8 cellular contexts compared by ENCODE assay signal in the genomic region with DNA sequence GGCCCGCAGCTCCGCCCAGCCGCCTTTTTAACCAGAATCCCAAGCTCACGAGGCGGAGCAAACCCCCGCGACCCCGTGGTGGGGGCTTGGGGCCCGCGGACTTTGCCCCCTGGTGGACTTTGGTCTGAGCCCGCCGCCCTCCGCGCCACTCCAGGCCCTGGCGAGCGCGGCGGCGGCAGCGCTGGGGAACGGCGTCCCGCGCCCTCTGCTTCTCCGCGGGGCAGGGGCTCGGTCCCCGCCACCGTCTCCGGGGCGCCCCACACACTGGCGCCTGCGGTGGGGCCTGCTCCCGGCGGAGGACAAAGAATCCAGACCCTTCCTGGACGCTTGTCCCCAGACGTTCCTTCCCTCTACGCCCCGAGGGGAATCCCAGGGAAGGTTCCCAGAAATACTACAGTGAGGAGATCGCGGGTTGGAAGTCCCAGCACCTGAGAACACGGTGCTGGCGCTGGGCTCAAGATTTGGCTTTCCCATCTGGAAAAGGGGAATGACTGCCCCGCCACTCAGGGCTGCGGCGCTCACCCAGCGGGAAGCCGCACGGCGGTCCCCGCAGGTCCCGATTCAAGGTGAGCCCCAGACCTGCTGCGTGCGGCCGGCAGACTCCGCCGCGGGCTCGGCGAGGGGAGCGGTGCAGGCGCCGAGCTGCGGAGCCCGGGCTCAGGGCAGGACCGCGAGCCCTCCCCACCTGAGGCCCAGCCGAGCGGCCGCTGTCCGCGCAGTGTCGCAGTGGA. TPM values are rescaled to one million over a fixed set of nuclear protein-coding genes. Genes with fewer than 3 reads are reported as not detected.
DNase-seq lines count a peak whose midpoint lies in the region; ATAC-seq and TF ChIP-seq lines count a peak whose summit lies in the region.

A gene (minus strand): TSS at position 1 of the 731 bp plus-strand sequence. CDS start 47 bp downstream, outside the sequence.

- in situ Hi-C loops in GM13977 (cut with MboI; ENCODE audit: low pct_unique_long_range_greater_than_20kb, low sequenced_read_pairs, unreplicated experiment) = no loop called here

- no peaks in the 10 kb centered on the region for H3K9me3 Mint-ChIP-seq in activated T-cell treated with anti-CD3 and anti-CD28 coated beads, Interleukin-2, amount 50 U/mL, for 72 hours

- peaks cover 5% of the 10 kb centered on the region for H3K4me1 ChIP-seq in prostate gland (replicated peaks)

- TF ChIP-seq POLR2A in prostate gland (IDR thresholded peaks at IDR 0.05) = no peak

- H3K36me3 Mint-ChIP-seq in activated T-cell treated with anti-CD3 and anti-CD28 coated beads, Interleukin-2, amount 50 U/mL, for 72 hours (ENCODE audit: insufficient read depth in 2 of 2) = peaks cover 4 to 11% of the 10 kb centered on the region in 2 donors

- peak; percentile 73 for DNase-seq in GM13977 (ENCODE audit: low spot score)
- peak; percentile 28 to 29 for DNase-seq in activated T-cell treated with anti-CD3 and anti-CD28 coated beads, Interleukin-2, amount 50 U/mL, for 72 hours
- DNase-seq in left ventricle myocardium superior = peak; percentile 80
- no peak for DNase-seq in prostate gland (ENCODE audit: low spot score)
- no peak for DNase-seq in activated effector memory CD4-positive, alpha-beta T cell treated with Interleukin-2 at 50 U/mL for 16 hours
- DNase-seq in DMS114 treated with DMSO at 0.1 percent for 48 hours (lab: John Stamatoyannopoulos, UW; ENCODE audit: unreplicated experiment) = no peak
- no peak for DNase-seq in NAMALWA (ENCODE audit: low spot score)

- ATAC-seq in HG02571 (IDR thresholded peaks at IDR 0.05; ENCODE audit: unreplicated experiment) (peak; percentile 31), left ventricle myocardium superior (peak; percentile 68)
- peak; percentile 56 to 59 for ATAC-seq in activated T-cell treated with anti-CD3 and anti-CD28 coated beads, Interleukin-2, amount 50 U/mL, for 72 hours (replicated peaks in 1 of 2)

- H3K4me3 Mint-ChIP-seq in activated T-cell treated with anti-CD3 and anti-CD28 coated beads, Interleukin-2, amount 50 U/mL, for 72 hours = peak within 1 kb of the TSS; percentile 73 to 85

- peak within 1 kb of the TSS; percentile 77 for H3K27ac Mint-ChIP-seq in activated T-cell treated with anti-CD3 and anti-CD28 coated beads, Interleukin-2, amount 50 U/mL, for 72 hours

- H3K27ac ChIP-seq in prostate gland = peak within 1 kb of the TSS; percentile 89 to 95

- intact Hi-C loops in left ventricle myocardium superior (cut with micrococcal nuclease) = no loop called here
- intact Hi-C loops in prostate gland (cut with DNase I) = loop anchor here (10.0 kb wide), 1 partner anchor 298 kb away; a partner anchor contains a TSS

- no peaks in the 10 kb centered on the region for H3K9me3 ChIP-seq in prostate gland

- TF ChIP-seq CTCF in GM13977 (IDR thresholded peaks at IDR 0.05; ENCODE audit: extremely low read depth, insufficient read depth, missing control alignments) (peak; percentile 27), prostate gland (IDR thresholded peaks at IDR 0.05) (peak in 2 of 4 experiments; percentile 30 to 41)

- no peaks in the 10 kb centered on the region for H3K27me3 ChIP-seq in prostate gland (replicated peaks; ENCODE audit: insufficient read depth)

- peaks cover 44% of the 10 kb centered on the region for H3K27me3 Mint-ChIP-seq in activated T-cell treated with anti-CD3 and anti-CD28 coated beads, Interleukin-2, amount 50 U/mL, for 72 hours (ENCODE audit: low read depth)

- H3K36me3 ChIP-seq in prostate gland = no peaks in the 10 kb centered on the region

- WGBS in prostate gland = 2% methylated on average over 40 of the region's 73 CpGs

- peaks cover 71% of the 10 kb centered on the region for H3K4me1 Mint-ChIP-seq in activated T-cell treated with anti-CD3 and anti-CD28 coated beads, Interleukin-2, amount 50 U/mL, for 72 hours (ENCODE audit: low read depth)

- H3K4me3 ChIP-seq in prostate gland = peak within 1 kb of the TSS; percentile 58 to 60

RNA-seq across cellular contexts. Expression of the gene that starts here (rescaled TPM):
- 1 to 10 TPM in 1 of 2 donors, under 1 TPM in 1; 0.65 to 6.1 TPM for total RNA-seq in activated T-cell treated with anti-CD3 and anti-CD28 coated beads, Interleukin-2, amount 50 U/mL, for 72 hours
- total RNA-seq in left ventricle myocardium superior (1.9 TPM), prostate gland (10 to 100 TPM; 10.3 to 14.0 TPM)

Comparison
In these comparisons a context has a peak if more than half of its experiments do, and no peak if none do; other contexts are left out.
1. DNase-seq: peak in GM13977 (single experiment), activated T-cell treated with anti-CD3 and anti-CD28 coated beads, Interleukin-2, amount 50 U/mL, for 72 hours (2 of 2) and left ventricle myocardium superior (single experiment); none in prostate gland (single experiment), activated effector memory CD4-positive, alpha-beta T cell treated with Interleukin-2 at 50 U/mL for 16 hours (single experiment), DMS114 treated with DMSO at 0.1 percent for 48 hours (single experiment) and NAMALWA (single experiment).
2. Peak in every context shown above with its lines, with median percentiles within 50 percentile points of each other: ATAC-seq.